In genomic region chr1:40986328-40986783, GRCh38 we compare ENCODE assay signal across 1 cellular context.
TF ChIP-seq lines count a peak whose summit lies in the region.

No MANE protein-coding gene starts in this region.

TF ChIP-seq in liver, 16 proteins besides CTCF, POLR2A, EP300 and RAD21 (continued from another document):
- TF ChIP-seq ZBTB33 (IDR thresholded peaks at IDR 0.05) (no peak), SP1 (IDR thresholded peaks at IDR 0.05) (peak; percentile 33), JUND (IDR thresholded peaks at IDR 0.05) (peak in 1 of 2 donors; percentile 21), HNF4G (IDR thresholded peaks at IDR 0.05) (no peak), RXRA (IDR thresholded peaks at IDR 0.05) (peak; percentile 69 to 79), FOXA2 (IDR thresholded peaks at IDR 0.05) (no peak)
